ENCODE assay signal across 1 cellular context in genomic region chr19:14161305-14161704, GRCh38.
A peak's percentile ranks its signal among the peaks of the same experiment; 100 is the strongest.
TF ChIP-seq lines count a peak whose summit lies in the region.

No MANE protein-coding gene starts in this region.

TF ChIP-seq in HepG2, 621 proteins besides CTCF, POLR2A, EP300 and RAD21:
- TF ChIP-seq AGO2 (optimal IDR thresholded peaks at IDR 0.05; ENCODE audit: low read depth, low read length) (peak; percentile 48), TIGD3 (CRISPR knock-in tag; IDR thresholded peaks at IDR 0.05; ENCODE audit: borderline replicate concordance) (no peak), AGO1 (IDR thresholded peaks at IDR 0.05; ENCODE audit: low read depth, low read length, poor library complexity, severe bottlenecking) (peak; percentile 50), NFIB (CRISPR knock-in tag; IDR thresholded peaks at IDR 0.05; ENCODE audit: borderline replicate concordance) (no peak)
